8 cellular contexts compared by ENCODE assay signal in genomic region chr2:100427627-100428258, GRCh38. TPM values are rescaled to one million over a fixed set of nuclear protein-coding genes. Genes with fewer than 3 reads are reported as not detected.
DNase-seq lines count a peak whose midpoint lies in the region; ATAC-seq and TF ChIP-seq lines count a peak whose summit lies in the region.

No MANE protein-coding gene starts in this region.

- no peaks in the 10 kb centered on the region for H3K27me3 ChIP-seq in tibial nerve

- ATAC-seq in esophagus mucosa (peak; percentile 60), HG03045 (IDR thresholded peaks at IDR 0.05; ENCODE audit: unreplicated experiment) (no peak)

- H3K4me3 ChIP-seq in tibial nerve: no peak overlapping the region

- peak; percentile 23 to 37 (median 30) for TF ChIP-seq CTCF in tibial nerve (IDR thresholded peaks at IDR 0.05)

- 41 to 42% methylated on average over 11 of the region's 11 CpGs for WGBS in tibial nerve, 2 donors

- TF ChIP-seq POLR2A in tibial nerve (IDR thresholded peaks at IDR 0.05): no peak

- H3K27ac ChIP-seq in tibial nerve: no peak overlapping the region

- H3K9me3 ChIP-seq in tibial nerve: peaks cover 0 to 3% (median 0%) of the 10 kb centered on the region in 4 donors

- no peaks in the 10 kb centered on the region for H3K36me3 ChIP-seq in tibial nerve

- DNase-seq in SHP77 (lab: John Stamatoyannopoulos, UW) (peak; percentile 38 to 40), SHP77 treated with DMSO at 0.1 percent for 48 hours (lab: John Stamatoyannopoulos, UW) (no peak), NCI-H526 (lab: John Stamatoyannopoulos, UW) (peak; percentile 27 to 86), occipital lobe (lab: John Stamatoyannopoulos, UW) (peak; percentile 46), tibial nerve (ENCODE audit: low spot score in 2 of 2) (peak in 1 of 2 donors; percentile 57)
- peak; percentile 75 for DNase-seq in activated CD8-positive, alpha-beta memory T cell treated with anti-CD3 and anti-CD28 coated beads, Interleukin-2, amount 50 U/mL, for 4 hours

- TF ChIP-seq EP300 in tibial nerve (IDR thresholded peaks at IDR 0.05): no peak

- H3K4me1 ChIP-seq in tibial nerve: no peaks in the 10 kb centered on the region

RNA-seq across cellular contexts. Expression of gene CHST10, which starts 10.3 kb away (rescaled TPM):
- total RNA-seq in esophagus mucosa (0.88 TPM), occipital lobe (82.2 TPM), tibial nerve (10 to 100 TPM in 3 of 4 donors, 1 to 10 TPM in 1; 9.4 to 17.1 (median 13.0) TPM)

RNA-seq across cellular contexts. Expression of gene NMS, which starts 42.5 kb away (rescaled TPM):
- not detected for total RNA-seq in esophagus mucosa
- total RNA-seq in occipital lobe: not detected
- not detected for total RNA-seq in tibial nerve
